ENCODE assay signal across 1 cellular context in the genomic region with DNA sequence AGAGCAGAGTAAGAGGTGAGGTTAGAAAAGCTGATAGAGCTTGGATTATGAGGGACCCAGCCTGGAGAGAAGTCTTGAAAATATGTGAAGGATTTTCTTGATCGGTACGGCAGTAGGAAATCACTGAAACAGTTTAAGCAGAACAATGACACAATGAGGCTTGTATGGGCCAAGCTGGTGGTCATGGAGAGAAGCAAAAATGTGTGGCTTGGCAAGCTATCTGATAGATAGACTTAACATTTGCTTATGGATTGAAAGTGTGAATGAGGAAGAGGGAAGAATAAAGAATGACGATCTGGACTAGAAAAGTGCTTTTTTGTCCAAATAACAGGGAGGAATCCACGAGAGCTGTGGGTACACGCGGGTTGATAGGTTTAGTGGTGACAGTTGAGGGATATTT.
TF ChIP-seq lines count a peak whose summit lies in the region.

No MANE protein-coding gene starts in this region.

TF ChIP-seq in GM23338, 12 proteins besides CTCF, POLR2A, EP300 and RAD21 (continued from another document):
- TF ChIP-seq, protein P1, sequence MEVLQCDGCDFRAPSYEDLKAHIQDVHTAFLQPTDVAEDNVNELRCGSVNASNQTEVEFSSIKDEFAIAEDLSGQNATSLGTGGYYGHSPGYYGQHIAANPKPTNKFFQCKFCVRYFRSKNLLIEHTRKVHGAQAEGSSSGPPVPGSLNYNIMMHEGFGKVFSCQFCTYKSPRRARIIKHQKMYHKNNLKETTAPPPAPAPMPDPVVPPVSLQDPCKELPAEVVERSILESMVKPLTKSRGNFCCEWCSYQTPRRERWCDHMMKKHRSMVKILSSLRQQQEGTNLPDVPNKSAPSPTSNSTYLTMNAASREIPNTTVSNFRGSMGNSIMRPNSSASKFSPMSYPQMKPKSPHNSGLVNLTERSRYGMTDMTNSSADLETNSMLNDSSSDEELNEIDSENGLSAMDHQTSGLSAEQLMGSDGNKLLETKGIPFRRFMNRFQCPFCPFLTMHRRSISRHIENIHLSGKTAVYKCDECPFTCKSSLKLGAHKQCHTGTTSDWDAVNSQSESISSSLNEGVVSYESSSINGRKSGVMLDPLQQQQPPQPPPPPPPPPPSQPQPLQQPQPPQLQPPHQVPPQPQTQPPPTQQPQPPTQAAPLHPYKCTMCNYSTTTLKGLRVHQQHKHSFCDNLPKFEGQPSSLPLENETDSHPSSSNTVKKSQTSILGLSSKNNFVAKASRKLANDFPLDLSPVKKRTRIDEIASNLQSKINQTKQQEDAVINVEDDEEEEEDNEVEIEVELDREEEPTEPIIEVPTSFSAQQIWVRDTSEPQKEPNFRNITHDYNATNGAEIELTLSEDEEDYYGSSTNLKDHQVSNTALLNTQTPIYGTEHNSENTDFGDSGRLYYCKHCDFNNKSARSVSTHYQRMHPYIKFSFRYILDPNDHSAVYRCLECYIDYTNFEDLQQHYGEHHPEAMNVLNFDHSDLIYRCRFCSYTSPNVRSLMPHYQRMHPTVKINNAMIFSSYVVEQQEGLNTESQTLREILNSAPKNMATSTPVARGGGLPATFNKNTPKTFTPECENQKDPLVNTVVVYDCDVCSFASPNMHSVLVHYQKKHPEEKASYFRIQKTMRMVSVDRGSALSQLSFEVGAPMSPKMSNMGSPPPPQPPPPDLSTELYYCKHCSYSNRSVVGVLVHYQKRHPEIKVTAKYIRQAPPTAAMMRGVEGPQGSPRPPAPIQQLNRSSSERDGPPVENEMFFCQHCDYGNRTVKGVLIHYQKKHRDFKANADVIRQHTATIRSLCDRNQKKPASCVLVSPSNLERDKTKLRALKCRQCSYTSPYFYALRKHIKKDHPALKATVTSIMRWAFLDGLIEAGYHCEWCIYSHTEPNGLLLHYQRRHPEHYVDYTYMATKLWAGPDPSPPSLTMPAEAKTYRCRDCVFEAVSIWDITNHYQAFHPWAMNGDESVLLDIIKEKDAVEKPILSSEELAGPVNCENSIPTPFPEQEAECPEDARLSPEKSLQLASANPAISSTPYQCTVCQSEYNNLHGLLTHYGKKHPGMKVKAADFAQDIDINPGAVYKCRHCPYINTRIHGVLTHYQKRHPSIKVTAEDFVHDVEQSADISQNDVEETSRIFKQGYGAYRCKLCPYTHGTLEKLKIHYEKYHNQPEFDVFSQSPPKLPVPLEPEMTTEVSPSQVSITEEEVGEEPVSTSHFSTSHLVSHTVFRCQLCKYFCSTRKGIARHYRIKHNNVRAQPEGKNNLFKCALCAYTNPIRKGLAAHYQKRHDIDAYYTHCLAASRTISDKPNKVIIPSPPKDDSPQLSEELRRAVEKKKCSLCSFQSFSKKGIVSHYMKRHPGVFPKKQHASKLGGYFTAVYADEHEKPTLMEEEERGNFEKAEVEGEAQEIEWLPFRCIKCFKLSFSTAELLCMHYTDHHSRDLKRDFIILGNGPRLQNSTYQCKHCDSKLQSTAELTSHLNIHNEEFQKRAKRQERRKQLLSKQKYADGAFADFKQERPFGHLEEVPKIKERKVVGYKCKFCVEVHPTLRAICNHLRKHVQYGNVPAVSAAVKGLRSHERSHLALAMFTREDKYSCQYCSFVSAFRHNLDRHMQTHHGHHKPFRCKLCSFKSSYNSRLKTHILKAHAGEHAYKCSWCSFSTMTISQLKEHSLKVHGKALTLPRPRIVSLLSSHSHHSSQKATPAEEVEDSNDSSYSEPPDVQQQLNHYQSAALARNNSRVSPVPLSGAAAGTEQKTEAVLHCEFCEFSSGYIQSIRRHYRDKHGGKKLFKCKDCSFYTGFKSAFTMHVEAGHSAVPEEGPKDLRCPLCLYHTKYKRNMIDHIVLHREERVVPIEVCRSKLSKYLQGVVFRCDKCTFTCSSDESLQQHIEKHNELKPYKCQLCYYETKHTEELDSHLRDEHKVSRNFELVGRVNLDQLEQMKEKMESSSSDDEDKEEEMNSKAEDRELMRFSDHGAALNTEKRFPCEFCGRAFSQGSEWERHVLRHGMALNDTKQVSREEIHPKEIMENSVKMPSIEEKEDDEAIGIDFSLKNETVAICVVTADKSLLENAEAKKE (CRISPR knock-in tag; IDR thresholded peaks at IDR 0.05), result no peak
- no peak for TF ChIP-seq NANOG (IDR thresholded peaks at IDR 0.05; ENCODE audit: borderline replicate concordance)
- TF ChIP-seq POLR2AphosphoS5 (IDR thresholded peaks at IDR 0.05; ENCODE audit: low read depth), result no peak
- no peak for TF ChIP-seq ZNF114 (CRISPR knock-in tag; IDR thresholded peaks at IDR 0.05)
- TF ChIP-seq EZH2phosphoT487 (IDR thresholded peaks at IDR 0.05; ENCODE audit: unreplicated experiment), result no peak
- TF ChIP-seq JUNB (IDR thresholded peaks at IDR 0.05; ENCODE audit: unreplicated experiment), result no peak
- TF ChIP-seq EZH2 (IDR thresholded peaks at IDR 0.05; ENCODE audit: low read depth, unreplicated experiment), result no peak
- TF ChIP-seq CREB1 (CRISPR knock-in tag; IDR thresholded peaks at IDR 0.05; ENCODE audit: low read depth), result no peak
- TF ChIP-seq, protein P2, sequence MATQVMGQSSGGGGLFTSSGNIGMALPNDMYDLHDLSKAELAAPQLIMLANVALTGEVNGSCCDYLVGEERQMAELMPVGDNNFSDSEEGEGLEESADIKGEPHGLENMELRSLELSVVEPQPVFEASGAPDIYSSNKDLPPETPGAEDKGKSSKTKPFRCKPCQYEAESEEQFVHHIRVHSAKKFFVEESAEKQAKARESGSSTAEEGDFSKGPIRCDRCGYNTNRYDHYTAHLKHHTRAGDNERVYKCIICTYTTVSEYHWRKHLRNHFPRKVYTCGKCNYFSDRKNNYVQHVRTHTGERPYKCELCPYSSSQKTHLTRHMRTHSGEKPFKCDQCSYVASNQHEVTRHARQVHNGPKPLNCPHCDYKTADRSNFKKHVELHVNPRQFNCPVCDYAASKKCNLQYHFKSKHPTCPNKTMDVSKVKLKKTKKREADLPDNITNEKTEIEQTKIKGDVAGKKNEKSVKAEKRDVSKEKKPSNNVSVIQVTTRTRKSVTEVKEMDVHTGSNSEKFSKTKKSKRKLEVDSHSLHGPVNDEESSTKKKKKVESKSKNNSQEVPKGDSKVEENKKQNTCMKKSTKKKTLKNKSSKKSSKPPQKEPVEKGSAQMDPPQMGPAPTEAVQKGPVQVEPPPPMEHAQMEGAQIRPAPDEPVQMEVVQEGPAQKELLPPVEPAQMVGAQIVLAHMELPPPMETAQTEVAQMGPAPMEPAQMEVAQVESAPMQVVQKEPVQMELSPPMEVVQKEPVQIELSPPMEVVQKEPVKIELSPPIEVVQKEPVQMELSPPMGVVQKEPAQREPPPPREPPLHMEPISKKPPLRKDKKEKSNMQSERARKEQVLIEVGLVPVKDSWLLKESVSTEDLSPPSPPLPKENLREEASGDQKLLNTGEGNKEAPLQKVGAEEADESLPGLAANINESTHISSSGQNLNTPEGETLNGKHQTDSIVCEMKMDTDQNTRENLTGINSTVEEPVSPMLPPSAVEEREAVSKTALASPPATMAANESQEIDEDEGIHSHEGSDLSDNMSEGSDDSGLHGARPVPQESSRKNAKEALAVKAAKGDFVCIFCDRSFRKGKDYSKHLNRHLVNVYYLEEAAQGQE (IDR thresholded peaks at IDR 0.05; ENCODE audit: unreplicated experiment), result no peak
